ENCODE assay signal across 1 cellular context in the genomic region with DNA sequence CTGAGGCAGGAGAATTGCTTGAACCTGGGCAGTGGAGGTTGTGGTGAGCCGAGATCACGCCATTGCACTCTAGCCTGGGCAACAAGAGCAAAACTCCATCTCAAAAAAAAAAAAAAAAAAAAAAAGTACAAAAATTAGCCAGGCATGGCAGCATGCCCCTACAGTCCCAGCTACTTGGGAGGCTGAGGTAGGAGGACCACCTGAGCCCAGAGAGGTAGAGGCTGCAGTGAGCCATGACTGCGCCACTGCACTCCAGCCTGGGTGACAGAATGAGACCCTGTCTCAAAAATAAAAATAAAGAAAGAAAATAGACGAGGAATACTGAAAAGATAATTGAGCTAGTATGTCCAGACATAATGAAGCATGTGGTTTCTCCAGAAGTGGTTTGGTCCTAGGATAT.
A peak's percentile ranks its signal among the peaks of the same experiment; 100 is the strongest.
TF ChIP-seq lines count a peak whose summit lies in the region.

No MANE protein-coding gene starts in this region.

TF ChIP-seq in HepG2, 621 proteins besides CTCF, POLR2A, EP300 and RAD21:
- TF ChIP-seq, protein P1, sequence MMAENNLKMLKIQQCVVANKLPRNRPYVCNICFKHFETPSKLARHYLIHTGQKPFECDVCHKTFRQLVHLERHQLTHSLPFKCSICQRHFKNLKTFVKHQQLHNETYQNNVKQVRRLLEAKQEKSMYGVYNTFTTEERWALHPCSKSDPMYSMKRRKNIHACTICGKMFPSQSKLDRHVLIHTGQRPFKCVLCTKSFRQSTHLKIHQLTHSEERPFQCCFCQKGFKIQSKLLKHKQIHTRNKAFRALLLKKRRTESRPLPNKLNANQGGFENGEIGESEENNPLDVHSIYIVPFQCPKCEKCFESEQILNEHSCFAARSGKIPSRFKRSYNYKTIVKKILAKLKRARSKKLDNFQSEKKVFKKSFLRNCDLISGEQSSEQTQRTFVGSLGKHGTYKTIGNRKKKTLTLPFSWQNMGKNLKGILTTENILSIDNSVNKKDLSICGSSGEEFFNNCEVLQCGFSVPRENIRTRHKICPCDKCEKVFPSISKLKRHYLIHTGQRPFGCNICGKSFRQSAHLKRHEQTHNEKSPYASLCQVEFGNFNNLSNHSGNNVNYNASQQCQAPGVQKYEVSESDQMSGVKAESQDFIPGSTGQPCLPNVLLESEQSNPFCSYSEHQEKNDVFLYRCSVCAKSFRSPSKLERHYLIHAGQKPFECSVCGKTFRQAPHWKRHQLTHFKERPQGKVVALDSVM (CRISPR knock-in tag; IDR thresholded peaks at IDR 0.05) = peak; percentile 82
- peak; percentile 82 for TF ChIP-seq ZNF768 (CRISPR knock-in tag; IDR thresholded peaks at IDR 0.05)
TF ChIP-seq in HepG2: peak in this region for 2; not testable (repeated sequence) for 619.
